ENCODE assay signal across 30 cellular contexts in the genomic region with DNA sequence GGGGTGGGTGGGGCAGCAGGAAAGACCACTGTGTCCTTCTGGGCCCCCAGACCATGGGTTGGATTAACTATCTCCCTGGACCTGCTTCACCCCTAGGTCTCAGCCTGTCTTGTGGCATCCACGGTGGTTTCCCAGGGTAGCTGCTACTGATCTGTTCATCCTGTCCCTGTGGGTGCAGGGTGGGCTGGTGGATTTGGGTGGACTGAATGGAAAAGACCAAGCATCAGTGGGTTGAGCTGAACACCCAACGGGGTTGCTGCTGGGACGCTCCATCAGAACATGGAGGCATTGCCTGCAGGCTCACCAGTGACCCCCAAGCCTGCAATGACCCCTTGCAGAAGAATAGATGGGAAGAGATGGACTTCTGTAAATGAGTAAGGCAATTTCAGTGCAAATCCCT.
"Had no signal": no experiment of that assay in that cellular context is flagged by ENCODE, and none has a peak within 500 bp of the region (broad histone marks: within the 10 kb centered on the region; RNA-seq: fewer than 3 reads in every experiment).

No MANE protein-coding gene starts in this region.

- H3K9me3 Mint-ChIP-seq: activated B cell treated with CpG ODN at 0.5 μM for 24 hours; activated CD8-positive, alpha-beta T cell treated with anti-CD3 and anti-CD28 coated beads for 36 hours; activated T-cell treated with anti-CD3 and anti-CD28 coated beads, Interleukin-2, amount 50 U/mL, for 24 hours; activated T-cell treated with anti-CD3 and anti-CD28 coated beads, Interleukin-2, amount 50 U/mL, for 72 hours; activated T-helper 17 cell treated with anti-CD3 and anti-CD28 coated beads, Interleukin-2, amount 50 U/mL, for 72 hours; T-helper 2 cell treated with Interferon-gamma antibody and Interleukin-4, amounts not matched to agents 5 μg/mL and 100 μg/mL, for 36 hours had no signal

- H3K27me3 ChIP-seq: brain microvascular endothelial cell, colonic mucosa had no signal

- H3K27me3 Mint-ChIP-seq: activated naive CD4-positive, alpha-beta T cell treated with anti-CD3 and anti-CD28 coated beads, Interleukin-2, amount 10 ng/mL, durations not matched to agents 7 days and 5 days had no signal

- H3K9me3 ChIP-seq: colonic mucosa, esophagus squamous epithelium, gastroesophageal sphincter, heart right ventricle had no signal

- H3K36me3 ChIP-seq: brain microvascular endothelial cell, colonic mucosa, esophagus squamous epithelium, gastroesophageal sphincter, heart right ventricle, WERI-Rb-1 had no signal

- H3K4me3 ChIP-seq: colonic mucosa, esophagus squamous epithelium, gastroesophageal sphincter, heart right ventricle had no signal

- H3K4me1 Mint-ChIP-seq: activated B cell treated with CpG ODN at 0.5 μM for 24 hours; activated naive CD4-positive, alpha-beta T cell treated with anti-CD3 and anti-CD28 coated beads, Interleukin-2, amount 10 ng/mL, durations not matched to agents 7 days and 5 days; activated T-helper 17 cell treated with anti-CD3 and anti-CD28 coated beads, Interleukin-2, amount 50 U/mL, for 72 hours; T-helper 17 cell had no signal

- DNase-seq: activated B cell treated with CpG ODN at 0.5 μM for 24 hours; activated CD4-positive, alpha-beta T cell treated with anti-CD3 and anti-CD28 coated beads for 48 hours; activated CD4-positive, alpha-beta T cell treated with anti-CD3 and anti-CD28 coated beads, Interleukin-2, amount 50 U/mL, for 1 hour; activated CD4-positive, alpha-beta T cell treated with anti-CD3 and anti-CD28 coated beads, Interleukin-2, amount 50 U/mL, for 48 hours; activated CD8-positive, alpha-beta memory T cell treated with anti-CD3 and anti-CD28 coated beads for 24 hours; activated CD8-positive, alpha-beta memory T cell treated with anti-CD3 and anti-CD28 coated beads, Interleukin-2, amount 50 U/mL, for 4 hours; activated CD8-positive, alpha-beta T cell treated with anti-CD3 and anti-CD28 coated beads for 36 hours; activated gamma-delta T cell; activated naive CD4-positive, alpha-beta T cell; activated naive CD4-positive, alpha-beta T cell treated with anti-CD3 and anti-CD28 coated beads, Interleukin-2, amount 10 ng/mL, durations not matched to agents 7 days and 5 days; activated T-cell treated with anti-CD3 and anti-CD28 coated beads for 4 hours; activated T-cell treated with anti-CD3 and anti-CD28 coated beads, Interleukin-2, amount 50 U/mL, for 24 hours; activated T-cell treated with anti-CD3 and anti-CD28 coated beads, Interleukin-2, amount 50 U/mL, for 72 hours; amniotic stem cell; anterior cingulate cortex; brain microvascular endothelial cell; caudate nucleus; effector CD8-positive, alpha-beta T cell; esophagus squamous epithelium; foreskin melanocyte; heart right ventricle; T-helper 1 cell; T-helper 17 cell; T1000; WERI-Rb-1 had no signal

- H3K4me3 Mint-ChIP-seq: activated B cell treated with CpG ODN at 0.5 μM for 24 hours; activated CD8-positive, alpha-beta T cell treated with anti-CD3 and anti-CD28 coated beads for 36 hours; activated naive CD4-positive, alpha-beta T cell treated with anti-CD3 and anti-CD28 coated beads, Interleukin-2, amount 10 ng/mL, durations not matched to agents 7 days and 5 days; activated naive CD8-positive, alpha-beta T cell; activated T-cell treated with anti-CD3 and anti-CD28 coated beads, Interleukin-2, amount 50 U/mL, for 24 hours; activated T-cell treated with anti-CD3 and anti-CD28 coated beads, Interleukin-2, amount 50 U/mL, for 72 hours; activated T-helper 17 cell treated with anti-CD3 and anti-CD28 coated beads, Interleukin-2, amount 50 U/mL, for 72 hours; T-helper 17 cell; T-helper 2 cell treated with Interferon-gamma antibody and Interleukin-4, amounts not matched to agents 5 μg/mL and 100 μg/mL, for 36 hours had no signal

- H3K27ac Mint-ChIP-seq: activated B cell treated with CpG ODN at 0.5 μM for 24 hours; activated CD8-positive, alpha-beta T cell treated with anti-CD3 and anti-CD28 coated beads for 36 hours; activated naive CD4-positive, alpha-beta T cell treated with anti-CD3 and anti-CD28 coated beads, Interleukin-2, amount 10 ng/mL, durations not matched to agents 7 days and 5 days; activated naive CD8-positive, alpha-beta T cell; activated T-cell treated with anti-CD3 and anti-CD28 coated beads, Interleukin-2, amount 50 U/mL, for 24 hours; activated T-cell treated with anti-CD3 and anti-CD28 coated beads, Interleukin-2, amount 50 U/mL, for 72 hours; activated T-helper 17 cell treated with anti-CD3 and anti-CD28 coated beads, Interleukin-2, amount 50 U/mL, for 72 hours; T-helper 17 cell; T-helper 2 cell treated with Interferon-gamma antibody and Interleukin-4, amounts not matched to agents 5 μg/mL and 100 μg/mL, for 36 hours had no signal

- H3K36me3 Mint-ChIP-seq: activated naive CD4-positive, alpha-beta T cell treated with anti-CD3 and anti-CD28 coated beads, Interleukin-2, amount 10 ng/mL, durations not matched to agents 7 days and 5 days; activated naive CD8-positive, alpha-beta T cell had no signal
